ENCODE assay signal across 8 cellular contexts in the genomic region with DNA sequence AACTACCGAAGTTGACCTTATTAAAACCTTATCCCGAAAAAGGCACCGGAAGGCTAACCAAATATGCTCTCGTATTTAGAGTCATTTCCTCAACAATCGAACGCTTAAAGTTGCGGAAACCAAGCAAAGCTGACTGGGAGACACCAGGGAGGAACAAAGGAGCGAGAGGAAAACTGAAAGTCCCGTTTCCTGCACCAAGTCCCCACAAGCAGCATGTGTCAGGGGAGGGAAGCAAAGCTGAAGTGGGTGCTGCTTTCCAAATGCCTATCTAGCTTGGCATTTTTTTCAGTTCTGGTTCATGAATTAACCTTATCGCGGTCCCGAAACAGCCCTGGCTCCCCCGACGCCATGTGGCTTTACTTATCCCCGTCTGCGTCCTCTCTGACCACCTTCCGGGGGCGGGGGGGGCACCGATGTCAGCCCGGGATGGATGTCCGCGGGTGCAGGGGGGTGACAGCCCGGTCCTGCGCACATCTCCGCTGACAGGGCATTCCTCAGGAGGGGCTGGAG. TPM values are rescaled to one million over a fixed set of nuclear protein-coding genes. Genes with fewer than 3 reads are reported as not detected.
DNase-seq lines count a peak whose midpoint lies in the region; ATAC-seq, FAIRE-seq and TF ChIP-seq lines count a peak whose summit lies in the region.

No MANE protein-coding gene starts in this region.

- peak overlapping the region; percentile 94 for H3K27ac ChIP-seq in endothelial cell of umbilical vein (ENCODE audit: insufficient read depth, low read depth, low read length)
- H3K27ac ChIP-seq in thyroid gland, result peak overlapping the region; percentile 37 to 79 (median 78)

- POLR2A ChIA-PET in T-cell (lab: Charles Lee) (no interaction called here), endothelial cell of umbilical vein (lab: Charles Lee) (interaction anchor here (1.6 kb wide), 1 partner anchor 43 kb away, joined by 3 read pairs; no protein-coding TSS in a partner anchor)

- TF ChIP-seq POLR2A in endothelial cell of umbilical vein (IDR thresholded peaks at IDR 0.05; ENCODE audit: low read depth, low read length) (no peak), thyroid gland (IDR thresholded peaks at IDR 0.05) (peak in 1 of 2 donors; percentile 13)

- WGBS in thyroid gland, 2 donors, result 0 to 2% methylated on average over 25 of the region's 25 CpGs

- H3K4me3 ChIP-seq in endothelial cell of umbilical vein (replicated peaks in 1 of 3; ENCODE audit: insufficient read depth in 1 of 3, low read depth in 1 of 3, low read length in 3 of 3) (peak overlapping the region; percentile 51 to 88 (median 56)), thyroid gland (replicated peaks in 1 of 3) (peak overlapping the region; percentile 42 to 50 (median 49))

- peak overlapping the region; percentile 8 to 59 for H3K27ac Mint-ChIP-seq in T-cell

- H3K36me3 Mint-ChIP-seq in T-cell, result no peaks in the 10 kb centered on the region

- dilution Hi-C loops in endothelial cell of umbilical vein (cut with MboI; ENCODE audit: extremely low pct_ligation_motif_present, low sequenced_read_pairs), result no loop called here

- peak; percentile 93 for FAIRE-seq in endothelial cell of umbilical vein (lab: Jason Lieb, UNC)

- intact Hi-C loops in endothelial cell of umbilical vein (cut with micrococcal nuclease), result loop anchor here (1.0 to 5.0 kb wide), 4 partner anchors 26 to 371 kb away; partner anchors contain the start of gene ZNF236
- intact Hi-C loops in thyroid gland (cut with DNase I), result no loop called here

- CTCF ChIA-PET in T-cell (lab: Charles Lee), result no interaction called here
- CTCF ChIA-PET in endothelial cell of umbilical vein (lab: Charles Lee), result interaction anchor here (0.8 to 1.7 kb wide), 5 partner anchors 27 to 170 kb away, joined by 3 to 8 read pairs (median 3); no protein-coding TSS in a partner anchor

- H3K9me3 Mint-ChIP-seq in T-cell, result no peaks in the 10 kb centered on the region

- H4K20me1 ChIP-seq in endothelial cell of umbilical vein (replicated peaks; ENCODE audit: control insufficient read depth, extremely low read depth, insufficient read depth, low read length), result no peaks in the 10 kb centered on the region

- TSS peak; percentile 62 for BruUV-seq in endothelial cell of umbilical vein (replicated peaks; lab: Mats Ljungman, UMichigan)

- peak overlapping the region; percentile 92 for H2AFZ ChIP-seq in endothelial cell of umbilical vein (ENCODE audit: low read depth, low read length)

- H3K4me2 ChIP-seq in endothelial cell of umbilical vein (ENCODE audit: insufficient read depth, low read length), result peak overlapping the region; percentile 99

- no peak for TF ChIP-seq CTCF in endothelial cell of umbilical vein (IDR thresholded peaks at IDR 0.05; ENCODE audit: extremely low read depth in 1 of 2, insufficient read depth in 1 of 2, low read depth in 1 of 2, low read length in 2 of 2)
- TF ChIP-seq CTCF in thyroid gland (IDR thresholded peaks at IDR 0.05), result no peak

- H3K4me1 ChIP-seq in endothelial cell of umbilical vein (ENCODE audit: control insufficient read depth, extremely low read depth, insufficient read depth, low read length) (peaks cover 20% of the 10 kb centered on the region), thyroid gland (peaks cover 7 to 39% of the 10 kb centered on the region in 2 donors)

- H3K27me3 ChIP-seq in endothelial cell of umbilical vein (ENCODE audit: control insufficient read depth in 2 of 2, insufficient read depth in 2 of 2, low read length in 2 of 2) (peaks cover 0 to 1% of the 10 kb centered on the region in 2 experiments), thyroid gland (no peaks in the 10 kb centered on the region)

- peaks cover 0 to 16% of the 10 kb centered on the region in 2 donors for H3K27me3 Mint-ChIP-seq in T-cell

- ATAC-seq in HG02759 (IDR thresholded peaks at IDR 0.05; ENCODE audit: unreplicated experiment), result peak; percentile 45
- ATAC-seq in T-cell (replicated peaks in 1 of 4), result peak; percentile 40 to 59 (median 48)
- ATAC-seq in HG02973 (IDR thresholded peaks at IDR 0.05; ENCODE audit: unreplicated experiment), result no peak

- H3K9me3 ChIP-seq in endothelial cell of umbilical vein (replicated peaks; ENCODE audit: control insufficient read depth, insufficient read depth, low read length) (no peaks in the 10 kb centered on the region), thyroid gland (no peaks in the 10 kb centered on the region)

- peak overlapping the region; percentile 95 for H3K9ac ChIP-seq in endothelial cell of umbilical vein (replicated peaks; ENCODE audit: extremely low read depth, insufficient read depth, low read length)

- H3K9me1 ChIP-seq in endothelial cell of umbilical vein (replicated peaks; ENCODE audit: control insufficient read depth, extremely low read depth, insufficient read depth, low read length), result no peaks in the 10 kb centered on the region

- H3K4me1 Mint-ChIP-seq in T-cell, result peaks cover 54 to 79% (median 64%) of the 10 kb centered on the region in 3 donors

- peaks cover 8% of the 10 kb centered on the region for H3K79me2 ChIP-seq in endothelial cell of umbilical vein (ENCODE audit: control insufficient read depth, insufficient read depth, low read length)

- H3K4me3 Mint-ChIP-seq in T-cell, result peak overlapping the region; percentile 80 to 86 (median 84)

- DNase-seq in DMS53 treated with DMSO at 0.1 percent for 48 hours (lab: John Stamatoyannopoulos, UW; ENCODE audit: unreplicated experiment) (peak; percentile 21), T-cell (peak in 2 of 34 experiments; percentile 7 to 14), endothelial cell of umbilical vein (ENCODE audit: low read depth, low spot score) (peak; percentile 72), mesenteric fat pad (ENCODE audit: low spot score) (peak; percentile 89), thyroid gland (peak; percentile 41 to 45), NCI-H2171 treated with DMSO at 0.1 percent for 48 hours (lab: John Stamatoyannopoulos, UW) (no peak)

- H3K36me3 ChIP-seq in endothelial cell of umbilical vein (ENCODE audit: control insufficient read depth in 2 of 2, extremely low read depth in 1 of 2, insufficient read depth in 2 of 2, low read length in 2 of 2) (no peaks in the 10 kb centered on the region), thyroid gland (no peaks in the 10 kb centered on the region)

TF ChIP-seq in endothelial cell of umbilical vein, 7 proteins besides CTCF, POLR2A, EP300 and RAD21:
- TF ChIP-seq EZH2 (IDR thresholded peaks at IDR 0.05; ENCODE audit: borderline replicate concordance, low read depth, low read length, severe bottlenecking), result no peak
- no peak for TF ChIP-seq FOS (IDR thresholded peaks at IDR 0.05; ENCODE audit: borderline replicate concordance, insufficient read depth, low read length)
- no peak for TF ChIP-seq JUN (IDR thresholded peaks at IDR 0.05; ENCODE audit: borderline replicate concordance, insufficient read depth, insufficient read length, low read depth)
- peak; percentile 55 for TF ChIP-seq POLR2AphosphoS5 (IDR thresholded peaks at IDR 0.05; ENCODE audit: insufficient read depth, low read depth, low read length)
- TF ChIP-seq MAX (IDR thresholded peaks at IDR 0.05; ENCODE audit: insufficient read depth, insufficient read length), result no peak

RNA-seq across cellular contexts. Expression of gene ZNF516, which starts 44.1 kb away (rescaled TPM):
- total RNA-seq in T-cell (10 to 100 TPM; 22.0 to 31.8 (median 25.7) TPM), endothelial cell of umbilical vein (19.1 and 20.9 TPM in 2 replicates), mesenteric fat pad (20.3 TPM), thyroid gland (10 to 100 TPM; 25.4 to 44.8 (median 28.6) TPM)
- 3.6 TPM in 2 replicates for polyA plus RNA-seq in endothelial cell of umbilical vein
- polyA plus RNA-seq in endothelial cell of umbilical vein (2011; cell fraction: cytosol; rRNA removed), result 2.1 and 2.6 TPM in 2 replicates
- 11.6 and 13.1 TPM in 2 replicates for polyA plus RNA-seq in endothelial cell of umbilical vein (2011; cell fraction: nucleus; rRNA removed)
- 5.5 and 9.5 TPM in 2 replicates for polyA plus RNA-seq in endothelial cell of umbilical vein (2012)
- 6.4 and 7.4 TPM in 2 replicates for polyA minus RNA-seq in endothelial cell of umbilical vein
- polyA minus RNA-seq in endothelial cell of umbilical vein (2011; cell fraction: cytosol; rRNA and poly(A)+ RNA removed), result not detected
- polyA minus RNA-seq in endothelial cell of umbilical vein (2011; cell fraction: nucleus; rRNA and poly(A)+ RNA removed), result 8.9 and 11.2 TPM in 2 replicates
